1 cellular context compared by ENCODE assay signal in the genomic region with DNA sequence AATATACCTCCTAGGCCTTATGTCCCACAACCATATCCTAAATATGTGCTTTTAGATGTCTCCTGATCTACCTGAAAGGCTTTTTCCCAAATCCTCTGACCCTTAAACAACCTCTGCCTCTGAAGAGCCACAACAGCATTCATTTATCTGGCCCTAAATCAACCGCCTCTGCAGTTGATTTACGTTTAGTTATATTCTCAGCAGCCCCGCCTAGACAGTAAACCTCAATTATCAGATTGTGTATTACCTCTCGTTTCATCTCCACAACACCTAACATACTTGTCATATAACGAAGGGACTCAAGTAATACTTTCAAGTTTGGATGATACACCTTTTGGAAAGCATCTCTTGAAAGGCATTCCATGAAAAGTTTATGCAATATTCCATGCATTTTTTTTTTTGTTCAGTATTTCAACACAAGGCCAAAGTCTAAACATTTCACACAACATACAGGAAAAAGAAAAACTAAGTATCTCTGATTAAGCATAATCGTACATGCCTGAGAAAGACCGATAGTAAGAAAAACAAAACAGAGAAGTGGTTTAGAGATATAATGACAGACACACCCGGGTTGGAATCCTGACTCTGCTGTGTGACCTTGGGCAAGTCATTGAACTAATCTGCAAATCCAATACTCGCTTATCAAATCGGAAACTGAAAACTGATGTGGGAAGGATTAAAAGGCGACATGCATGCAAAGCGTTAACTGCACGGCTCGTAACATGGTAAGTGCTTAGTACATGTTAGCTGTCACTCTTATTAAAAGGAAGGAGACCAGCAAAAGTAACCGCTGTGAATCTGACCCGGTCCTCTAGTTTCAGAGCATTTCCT.
TF ChIP-seq lines count a peak whose summit lies in the region.

No MANE protein-coding gene starts in this region.

TF ChIP-seq in HCT116, 20 proteins besides CTCF, POLR2A, EP300 and RAD21 (continued from another document):
- TF ChIP-seq, protein P1, sequence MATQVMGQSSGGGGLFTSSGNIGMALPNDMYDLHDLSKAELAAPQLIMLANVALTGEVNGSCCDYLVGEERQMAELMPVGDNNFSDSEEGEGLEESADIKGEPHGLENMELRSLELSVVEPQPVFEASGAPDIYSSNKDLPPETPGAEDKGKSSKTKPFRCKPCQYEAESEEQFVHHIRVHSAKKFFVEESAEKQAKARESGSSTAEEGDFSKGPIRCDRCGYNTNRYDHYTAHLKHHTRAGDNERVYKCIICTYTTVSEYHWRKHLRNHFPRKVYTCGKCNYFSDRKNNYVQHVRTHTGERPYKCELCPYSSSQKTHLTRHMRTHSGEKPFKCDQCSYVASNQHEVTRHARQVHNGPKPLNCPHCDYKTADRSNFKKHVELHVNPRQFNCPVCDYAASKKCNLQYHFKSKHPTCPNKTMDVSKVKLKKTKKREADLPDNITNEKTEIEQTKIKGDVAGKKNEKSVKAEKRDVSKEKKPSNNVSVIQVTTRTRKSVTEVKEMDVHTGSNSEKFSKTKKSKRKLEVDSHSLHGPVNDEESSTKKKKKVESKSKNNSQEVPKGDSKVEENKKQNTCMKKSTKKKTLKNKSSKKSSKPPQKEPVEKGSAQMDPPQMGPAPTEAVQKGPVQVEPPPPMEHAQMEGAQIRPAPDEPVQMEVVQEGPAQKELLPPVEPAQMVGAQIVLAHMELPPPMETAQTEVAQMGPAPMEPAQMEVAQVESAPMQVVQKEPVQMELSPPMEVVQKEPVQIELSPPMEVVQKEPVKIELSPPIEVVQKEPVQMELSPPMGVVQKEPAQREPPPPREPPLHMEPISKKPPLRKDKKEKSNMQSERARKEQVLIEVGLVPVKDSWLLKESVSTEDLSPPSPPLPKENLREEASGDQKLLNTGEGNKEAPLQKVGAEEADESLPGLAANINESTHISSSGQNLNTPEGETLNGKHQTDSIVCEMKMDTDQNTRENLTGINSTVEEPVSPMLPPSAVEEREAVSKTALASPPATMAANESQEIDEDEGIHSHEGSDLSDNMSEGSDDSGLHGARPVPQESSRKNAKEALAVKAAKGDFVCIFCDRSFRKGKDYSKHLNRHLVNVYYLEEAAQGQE (IDR thresholded peaks at IDR 0.05; ENCODE audit: low read depth), result no peak
- TF ChIP-seq TCF7L2 (IDR thresholded peaks at IDR 0.05; ENCODE audit: borderline replicate concordance, extremely low read depth, insufficient read depth, insufficient read length) (no peak), EGR1 (IDR thresholded peaks at IDR 0.05; ENCODE audit: low read depth) (no peak), ELF1 (IDR thresholded peaks at IDR 0.05; ENCODE audit: borderline replicate concordance, low read depth) (no peak), ZNF274 (IDR thresholded peaks at IDR 0.05; ENCODE audit: low read depth, low read length) (no peak), FOSL1 (IDR thresholded peaks at IDR 0.05; ENCODE audit: low read depth) (no peak), EZH2phosphoT487 (IDR thresholded peaks at IDR 0.05; ENCODE audit: borderline replicate concordance) (no peak), SP1 (IDR thresholded peaks at IDR 0.05; ENCODE audit: low read depth) (no peak), SRF (IDR thresholded peaks at IDR 0.05; ENCODE audit: low read depth) (no peak), ZFX (IDR thresholded peaks at IDR 0.05) (no peak)
- TF ChIP-seq, protein P2, sequence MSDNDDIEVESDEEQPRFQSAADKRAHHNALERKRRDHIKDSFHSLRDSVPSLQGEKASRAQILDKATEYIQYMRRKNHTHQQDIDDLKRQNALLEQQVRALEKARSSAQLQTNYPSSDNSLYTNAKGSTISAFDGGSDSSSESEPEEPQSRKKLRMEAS (IDR thresholded peaks at IDR 0.05), result no peak
- TF ChIP-seq, protein P3, sequence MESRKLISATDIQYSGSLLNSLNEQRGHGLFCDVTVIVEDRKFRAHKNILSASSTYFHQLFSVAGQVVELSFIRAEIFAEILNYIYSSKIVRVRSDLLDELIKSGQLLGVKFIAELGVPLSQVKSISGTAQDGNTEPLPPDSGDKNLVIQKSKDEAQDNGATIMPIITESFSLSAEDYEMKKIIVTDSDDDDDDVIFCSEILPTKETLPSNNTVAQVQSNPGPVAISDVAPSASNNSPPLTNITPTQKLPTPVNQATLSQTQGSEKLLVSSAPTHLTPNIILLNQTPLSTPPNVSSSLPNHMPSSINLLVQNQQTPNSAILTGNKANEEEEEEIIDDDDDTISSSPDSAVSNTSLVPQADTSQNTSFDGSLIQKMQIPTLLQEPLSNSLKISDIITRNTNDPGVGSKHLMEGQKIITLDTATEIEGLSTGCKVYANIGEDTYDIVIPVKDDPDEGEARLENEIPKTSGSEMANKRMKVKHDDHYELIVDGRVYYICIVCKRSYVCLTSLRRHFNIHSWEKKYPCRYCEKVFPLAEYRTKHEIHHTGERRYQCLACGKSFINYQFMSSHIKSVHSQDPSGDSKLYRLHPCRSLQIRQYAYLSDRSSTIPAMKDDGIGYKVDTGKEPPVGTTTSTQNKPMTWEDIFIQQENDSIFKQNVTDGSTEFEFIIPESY (IDR thresholded peaks at IDR 0.05; ENCODE audit: extremely low read depth, insufficient replicate concordance, low read length), result no peak
